In genomic region chr10:68526634-68527132, GRCh38 we compare ENCODE assay signal across 8 cellular contexts. TPM values are rescaled to one million over a fixed set of nuclear protein-coding genes. Genes with fewer than 3 reads are reported as not detected.
DNase-seq lines count a peak whose midpoint lies in the region; ATAC-seq and TF ChIP-seq lines count a peak whose summit lies in the region.

No MANE protein-coding gene starts in this region.

- H3K4me1 Mint-ChIP-seq in Calu3 (ENCODE audit: low read depth, unreplicated experiment), result peaks cover 14% of the 10 kb centered on the region

- H3K4me2 ChIP-seq in parathyroid adenoma (ENCODE audit: low read length), result peak overlapping the region; percentile 86

- H3K9ac ChIP-seq in parathyroid adenoma, result peak overlapping the region; percentile 97

- H3K4me3 Mint-ChIP-seq in Calu3 (ENCODE audit: low read depth, unreplicated experiment), result peak overlapping the region; percentile 81

- H3K27ac Mint-ChIP-seq in Calu3 (ENCODE audit: unreplicated experiment), result peak overlapping the region; percentile 85

- H3K4me3 ChIP-seq in Panc1 (ENCODE audit: low read depth in 2 of 2, low read length in 2 of 2) (peak overlapping the region; percentile 91 to 96), esophagus muscularis mucosa (peak overlapping the region; percentile 77 to 99 (median 92)), parathyroid adenoma (ENCODE audit: low read depth, low read length) (peak overlapping the region; percentile 93)

- no peaks in the 10 kb centered on the region for H3K9me3 ChIP-seq in Panc1 (ENCODE audit: control insufficient read depth, insufficient read depth, low read depth, low read length)
- H3K9me3 ChIP-seq in esophagus muscularis mucosa, result no peaks in the 10 kb centered on the region
- no peaks in the 10 kb centered on the region for H3K9me3 ChIP-seq in parathyroid adenoma (ENCODE audit: control insufficient read depth, low read length)

- H3K4me1 ChIP-seq in Panc1 (ENCODE audit: control insufficient read depth, insufficient read depth, low read length) (no peaks in the 10 kb centered on the region), esophagus muscularis mucosa (peaks cover 4 to 19% (median 16%) of the 10 kb centered on the region in 4 donors), parathyroid adenoma (peaks cover 5% of the 10 kb centered on the region)

- peak overlapping the region; percentile 100 for H2AFZ ChIP-seq in parathyroid adenoma

- DNase-seq in Calu3 (no peak), Panc1 (ENCODE audit: low read depth, low spot score) (no peak), esophagus muscularis mucosa (ENCODE audit: extremely low spot score) (no peak), DMS 273 treated with DMSO at 0.1 percent for 48 hours (lab: John Stamatoyannopoulos, UW) (no peak), HUDEP-2 (lab: John Stamatoyannopoulos, UW; ENCODE audit: unreplicated experiment in 76 of 76) (no peak), NCI-H2029 (lab: John Stamatoyannopoulos, UW) (no peak)
- DNase-seq in activated CD4-positive, CD25-positive, alpha-beta regulatory T cell treated with anti-CD3 and anti-CD28 coated beads, Interleukin-2, amount 50 U/mL, for 72 hours, result no peak

- WGBS in esophagus muscularis mucosa, result 9% methylated on average over 2 of the region's 2 CpGs

- intact Hi-C loops in Calu3 (cut with micrococcal nuclease; ENCODE audit: unreplicated experiment) (no loop called here), Panc1 (cut with micrococcal nuclease; ENCODE audit: unreplicated experiment) (no loop called here), esophagus muscularis mucosa (cut with DNase I) (loop anchor here (2.0 to 5.0 kb wide), 2 partner anchors 194 to 376 kb away; partner anchors contain the start of genes CCAR1 and DDX50)

- H3K9me3 Mint-ChIP-seq in Calu3 (ENCODE audit: low read depth, unreplicated experiment), result no peaks in the 10 kb centered on the region

- peaks cover 22% of the 10 kb centered on the region for H3K36me3 Mint-ChIP-seq in Calu3 (ENCODE audit: insufficient read depth, unreplicated experiment)

- ATAC-seq in Panc1, result no peak

- no peak for TF ChIP-seq EP300 in esophagus muscularis mucosa (IDR thresholded peaks at IDR 0.05)

- H3K27ac ChIP-seq in Panc1 (ENCODE audit: low read length) (peak overlapping the region; percentile 89), esophagus muscularis mucosa (replicated peaks in 1 of 4) (peak overlapping the region; percentile 91 to 98 (median 94)), parathyroid adenoma (peak overlapping the region; percentile 95)

- in situ Hi-C loops in Panc1 (cut with HindIII; ENCODE audit: low pct_unique_long_range_greater_than_20kb, low sequenced_read_pairs), result no loop called here

- BruUV-seq in Calu3 (replicated peaks; lab: Mats Ljungman, UMichigan) (TSS peak; percentile 76), Panc1 (replicated peaks; lab: Mats Ljungman, UMichigan) (no TSS peak)

- no peak for TF ChIP-seq CTCF in Calu3 (IDR thresholded peaks at IDR 0.05; ENCODE audit: unreplicated experiment)
- no peak for TF ChIP-seq CTCF in Panc1 (IDR thresholded peaks at IDR 0.05)
- no peak for TF ChIP-seq CTCF in esophagus muscularis mucosa (IDR thresholded peaks at IDR 0.05)
- no peak for TF ChIP-seq CTCF in parathyroid adenoma (IDR thresholded peaks at IDR 0.05)

- H3K36me3 ChIP-seq in Panc1 (ENCODE audit: control insufficient read depth, insufficient read depth, low read length) (no peaks in the 10 kb centered on the region; the same call in 1 of the 2 replicates), esophagus muscularis mucosa (peaks cover 0 to 31% (median 10%) of the 10 kb centered on the region in 4 donors), parathyroid adenoma (ENCODE audit: control insufficient read depth, insufficient read depth, low read length) (no peaks in the 10 kb centered on the region)

- no peak for TF ChIP-seq POLR2A in esophagus muscularis mucosa (IDR thresholded peaks at IDR 0.05; ENCODE audit: low read depth)

- H3K27me3 Mint-ChIP-seq in Calu3 (ENCODE audit: unreplicated experiment), result no peaks in the 10 kb centered on the region

- H3K27me3 ChIP-seq in Panc1 (ENCODE audit: control insufficient read depth, insufficient read depth, low read length) (no peaks in the 10 kb centered on the region), esophagus muscularis mucosa (no peaks in the 10 kb centered on the region), parathyroid adenoma (ENCODE audit: control insufficient read depth, insufficient read depth, low read length) (no peaks in the 10 kb centered on the region)

- H3K79me2 ChIP-seq in parathyroid adenoma, result peaks cover 5% of the 10 kb centered on the region

- POLR2A ChIA-PET in Panc1 (lab: Charles Lee), result no interaction called here

- CTCF ChIA-PET in Calu3 (lab: Charles Lee), result no interaction called here
- CTCF ChIA-PET in Panc1 (lab: Charles Lee), result no interaction called here

RNA-seq across cellular contexts. Expression of gene SLC25A16, which starts 0.6 kb away (rescaled TPM):
- total RNA-seq in Calu3 (2022) (42.1 and 44.1 TPM in 2 replicates), Panc1 (2021; ENCODE audit: unreplicated experiment) (20.8 TPM), esophagus muscularis mucosa (10 to 100 TPM; 11.0 to 20.3 (median 14.8) TPM)
- 6.5 TPM for polyA plus RNA-seq in Panc1 (2012; ENCODE audit: insufficient read length)

RNA-seq across cellular contexts. Expression of gene TET1, which starts 33.5 kb away (rescaled TPM):
- total RNA-seq in Calu3 (2022) (1.2 TPM in 2 replicates), Panc1 (2021; ENCODE audit: unreplicated experiment) (2.3 TPM), esophagus muscularis mucosa (1 to 10 TPM; 6.9 to 9.6 (median 8.8) TPM)
- polyA plus RNA-seq in Panc1 (2012; ENCODE audit: insufficient read length), result 0.44 TPM

RNA-seq across cellular contexts. Expression of gene DNA2, which starts 54.9 kb away (rescaled TPM):
- total RNA-seq in Calu3 (2022) (37.7 and 40.0 TPM in 2 replicates), Panc1 (2021; ENCODE audit: unreplicated experiment) (29.0 TPM), esophagus muscularis mucosa (1 to 10 TPM; 2.0 to 2.9 (median 2.6) TPM)
- 6.6 TPM for polyA plus RNA-seq in Panc1 (2012; ENCODE audit: insufficient read length)
